In the genomic region with DNA sequence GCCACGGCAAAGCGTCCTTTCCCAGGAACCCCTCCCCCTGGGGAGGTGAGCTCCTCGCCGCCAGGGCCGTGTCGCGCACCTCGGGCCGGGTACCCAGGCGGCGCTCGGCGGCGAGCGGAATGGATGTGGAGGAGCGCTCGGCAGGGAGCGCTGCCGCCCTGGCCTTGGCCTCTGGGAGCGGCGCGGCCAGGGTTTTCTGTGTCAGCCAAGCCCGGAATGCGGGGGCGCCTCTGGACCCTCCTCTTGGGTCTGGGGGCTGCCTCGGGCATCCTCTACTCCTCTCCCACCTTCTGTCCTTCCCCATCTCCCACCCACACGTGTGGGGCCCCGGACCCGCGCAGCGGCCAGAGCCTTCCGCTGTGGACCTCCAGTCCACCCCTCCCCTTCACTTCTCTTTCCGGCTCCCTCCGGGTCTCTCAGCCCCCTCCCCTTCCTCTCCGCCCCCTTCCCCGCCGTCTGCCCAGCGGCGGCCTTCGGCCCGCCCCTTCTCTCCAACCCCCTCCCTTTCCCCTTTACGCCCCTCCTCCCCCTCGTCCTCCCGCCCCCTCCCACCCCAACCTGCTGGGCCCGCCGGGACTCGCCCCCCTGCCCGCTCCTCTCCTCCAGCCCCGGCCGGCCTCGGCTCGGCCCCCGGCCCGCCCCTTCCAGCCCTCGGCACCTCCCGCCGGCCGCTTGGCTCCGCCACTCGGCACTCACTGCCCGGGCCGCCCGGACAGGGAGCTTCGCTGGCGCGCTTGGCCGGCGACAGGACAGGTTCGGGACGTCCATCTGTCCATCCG, we compare ENCODE assay signal across 1 cellular context.
TF ChIP-seq lines count a peak whose summit lies in the region.

A gene (plus strand): TSS at position 684 of the 779 bp plus-strand sequence. CDS start 129 bp downstream, outside the sequence.

TF ChIP-seq in K562, 482 proteins besides CTCF, POLR2A, EP300 and RAD21 (continued from another document and continues in another):
- TF ChIP-seq, protein P1, sequence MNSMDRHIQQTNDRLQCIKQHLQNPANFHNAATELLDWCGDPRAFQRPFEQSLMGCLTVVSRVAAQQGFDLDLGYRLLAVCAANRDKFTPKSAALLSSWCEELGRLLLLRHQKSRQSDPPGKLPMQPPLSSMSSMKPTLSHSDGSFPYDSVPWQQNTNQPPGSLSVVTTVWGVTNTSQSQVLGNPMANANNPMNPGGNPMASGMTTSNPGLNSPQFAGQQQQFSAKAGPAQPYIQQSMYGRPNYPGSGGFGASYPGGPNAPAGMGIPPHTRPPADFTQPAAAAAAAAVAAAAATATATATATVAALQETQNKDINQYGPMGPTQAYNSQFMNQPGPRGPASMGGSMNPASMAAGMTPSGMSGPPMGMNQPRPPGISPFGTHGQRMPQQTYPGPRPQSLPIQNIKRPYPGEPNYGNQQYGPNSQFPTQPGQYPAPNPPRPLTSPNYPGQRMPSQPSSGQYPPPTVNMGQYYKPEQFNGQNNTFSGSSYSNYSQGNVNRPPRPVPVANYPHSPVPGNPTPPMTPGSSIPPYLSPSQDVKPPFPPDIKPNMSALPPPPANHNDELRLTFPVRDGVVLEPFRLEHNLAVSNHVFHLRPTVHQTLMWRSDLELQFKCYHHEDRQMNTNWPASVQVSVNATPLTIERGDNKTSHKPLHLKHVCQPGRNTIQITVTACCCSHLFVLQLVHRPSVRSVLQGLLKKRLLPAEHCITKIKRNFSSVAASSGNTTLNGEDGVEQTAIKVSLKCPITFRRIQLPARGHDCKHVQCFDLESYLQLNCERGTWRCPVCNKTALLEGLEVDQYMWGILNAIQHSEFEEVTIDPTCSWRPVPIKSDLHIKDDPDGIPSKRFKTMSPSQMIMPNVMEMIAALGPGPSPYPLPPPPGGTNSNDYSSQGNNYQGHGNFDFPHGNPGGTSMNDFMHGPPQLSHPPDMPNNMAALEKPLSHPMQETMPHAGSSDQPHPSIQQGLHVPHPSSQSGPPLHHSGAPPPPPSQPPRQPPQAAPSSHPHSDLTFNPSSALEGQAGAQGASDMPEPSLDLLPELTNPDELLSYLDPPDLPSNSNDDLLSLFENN (IDR thresholded peaks at IDR 0.05; ENCODE audit: low read depth in 2 of 2, low read length in 2 of 2): no peak
- TF ChIP-seq SREBF2 (CRISPR knock-in tag; IDR thresholded peaks at IDR 0.05) (no peak), PTRF (tag; IDR thresholded peaks at IDR 0.05) (no peak), ZNF785 (CRISPR knock-in tag; IDR thresholded peaks at IDR 0.05) (no peak), RBM39 (optimal IDR thresholded peaks at IDR 0.05; ENCODE audit: low read depth, low read length) (no peak), TAL1 (IDR thresholded peaks at IDR 0.05) (no peak), PHF21A (IDR thresholded peaks at IDR 0.05; ENCODE audit: borderline replicate concordance, low read depth) (no peak), RHOXF2B (CRISPR knock-in tag; conservative IDR thresholded peaks at IDR 0.05) (no peak), SMAD1 (IDR thresholded peaks at IDR 0.05; ENCODE audit: low read depth, low read length, partially characterized antibody) (no peak), CBFA2T2 (conservative IDR thresholded peaks at IDR 0.05) (no peak), PML (IDR thresholded peaks at IDR 0.05; ENCODE audit: low read length) (no peak), ILK (tag; IDR thresholded peaks at IDR 0.05; ENCODE audit: borderline replicate concordance, low read depth) (no peak), EZH2 (IDR thresholded peaks at IDR 0.05; ENCODE audit: borderline replicate concordance, low read depth, low read length) (no peak), POLR3G (IDR thresholded peaks at IDR 0.05; ENCODE audit: extremely low read depth, insufficient read length, insufficient replicate concordance) (no peak), ETS2 (tag; IDR thresholded peaks at IDR 0.05; ENCODE audit: borderline replicate concordance, poor library complexity, severe bottlenecking) (no peak)
- TF ChIP-seq, protein P2, sequence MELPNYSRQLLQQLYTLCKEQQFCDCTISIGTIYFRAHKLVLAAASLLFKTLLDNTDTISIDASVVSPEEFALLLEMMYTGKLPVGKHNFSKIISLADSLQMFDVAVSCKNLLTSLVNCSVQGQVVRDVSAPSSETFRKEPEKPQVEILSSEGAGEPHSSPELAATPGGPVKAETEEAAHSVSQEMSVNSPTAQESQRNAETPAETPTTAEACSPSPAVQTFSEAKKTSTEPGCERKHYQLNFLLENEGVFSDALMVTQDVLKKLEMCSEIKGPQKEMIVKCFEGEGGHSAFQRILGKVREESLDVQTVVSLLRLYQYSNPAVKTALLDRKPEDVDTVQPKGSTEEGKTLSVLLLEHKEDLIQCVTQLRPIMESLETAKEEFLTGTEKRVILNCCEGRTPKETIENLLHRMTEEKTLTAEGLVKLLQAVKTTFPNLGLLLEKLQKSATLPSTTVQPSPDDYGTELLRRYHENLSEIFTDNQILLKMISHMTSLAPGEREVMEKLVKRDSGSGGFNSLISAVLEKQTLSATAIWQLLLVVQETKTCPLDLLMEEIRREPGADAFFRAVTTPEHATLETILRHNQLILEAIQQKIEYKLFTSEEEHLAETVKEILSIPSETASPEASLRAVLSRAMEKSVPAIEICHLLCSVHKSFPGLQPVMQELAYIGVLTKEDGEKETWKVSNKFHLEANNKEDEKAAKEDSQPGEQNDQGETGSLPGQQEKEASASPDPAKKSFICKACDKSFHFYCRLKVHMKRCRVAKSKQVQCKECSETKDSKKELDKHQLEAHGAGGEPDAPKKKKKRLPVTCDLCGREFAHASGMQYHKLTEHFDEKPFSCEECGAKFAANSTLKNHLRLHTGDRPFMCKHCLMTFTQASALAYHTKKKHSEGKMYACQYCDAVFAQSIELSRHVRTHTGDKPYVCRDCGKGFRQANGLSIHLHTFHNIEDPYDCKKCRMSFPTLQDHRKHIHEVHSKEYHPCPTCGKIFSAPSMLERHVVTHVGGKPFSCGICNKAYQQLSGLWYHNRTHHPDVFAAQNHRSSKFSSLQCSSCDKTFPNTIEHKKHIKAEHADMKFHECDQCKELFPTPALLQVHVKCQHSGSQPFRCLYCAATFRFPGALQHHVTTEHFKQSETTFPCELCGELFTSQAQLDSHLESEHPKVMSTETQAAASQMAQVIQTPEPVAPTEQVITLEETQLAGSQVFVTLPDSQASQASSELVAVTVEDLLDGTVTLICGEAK (IDR thresholded peaks at IDR 0.05): peak; percentile 25; the same call in 1 of the 2 replicates
- TF ChIP-seq, protein P2 (CRISPR knock-in tag; IDR thresholded peaks at IDR 0.05): no peak
- TF ChIP-seq, protein P3, sequence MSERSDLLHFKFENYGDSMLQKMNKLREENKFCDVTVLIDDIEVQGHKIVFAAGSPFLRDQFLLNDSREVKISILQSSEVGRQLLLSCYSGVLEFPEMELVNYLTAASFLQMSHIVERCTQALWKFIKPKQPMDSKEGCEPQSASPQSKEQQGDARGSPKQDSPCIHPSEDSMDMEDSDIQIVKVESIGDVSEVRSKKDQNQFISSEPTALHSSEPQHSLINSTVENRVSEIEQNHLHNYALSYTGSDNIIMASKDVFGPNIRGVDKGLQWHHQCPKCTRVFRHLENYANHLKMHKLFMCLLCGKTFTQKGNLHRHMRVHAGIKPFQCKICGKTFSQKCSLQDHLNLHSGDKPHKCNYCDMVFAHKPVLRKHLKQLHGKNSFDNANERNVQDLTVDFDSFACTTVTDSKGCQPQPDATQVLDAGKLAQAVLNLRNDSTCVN (CRISPR knock-in tag; IDR thresholded peaks at IDR 0.05): no peak
- TF ChIP-seq, protein P4, sequence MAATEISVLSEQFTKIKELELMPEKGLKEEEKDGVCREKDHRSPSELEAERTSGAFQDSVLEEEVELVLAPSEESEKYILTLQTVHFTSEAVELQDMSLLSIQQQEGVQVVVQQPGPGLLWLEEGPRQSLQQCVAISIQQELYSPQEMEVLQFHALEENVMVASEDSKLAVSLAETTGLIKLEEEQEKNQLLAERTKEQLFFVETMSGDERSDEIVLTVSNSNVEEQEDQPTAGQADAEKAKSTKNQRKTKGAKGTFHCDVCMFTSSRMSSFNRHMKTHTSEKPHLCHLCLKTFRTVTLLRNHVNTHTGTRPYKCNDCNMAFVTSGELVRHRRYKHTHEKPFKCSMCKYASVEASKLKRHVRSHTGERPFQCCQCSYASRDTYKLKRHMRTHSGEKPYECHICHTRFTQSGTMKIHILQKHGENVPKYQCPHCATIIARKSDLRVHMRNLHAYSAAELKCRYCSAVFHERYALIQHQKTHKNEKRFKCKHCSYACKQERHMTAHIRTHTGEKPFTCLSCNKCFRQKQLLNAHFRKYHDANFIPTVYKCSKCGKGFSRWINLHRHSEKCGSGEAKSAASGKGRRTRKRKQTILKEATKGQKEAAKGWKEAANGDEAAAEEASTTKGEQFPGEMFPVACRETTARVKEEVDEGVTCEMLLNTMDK (IDR thresholded peaks at IDR 0.05; ENCODE audit: borderline replicate concordance, insufficient read depth, low read depth, low read length, poor library complexity, severe bottlenecking): peak; percentile 45
- TF ChIP-seq, protein P5, sequence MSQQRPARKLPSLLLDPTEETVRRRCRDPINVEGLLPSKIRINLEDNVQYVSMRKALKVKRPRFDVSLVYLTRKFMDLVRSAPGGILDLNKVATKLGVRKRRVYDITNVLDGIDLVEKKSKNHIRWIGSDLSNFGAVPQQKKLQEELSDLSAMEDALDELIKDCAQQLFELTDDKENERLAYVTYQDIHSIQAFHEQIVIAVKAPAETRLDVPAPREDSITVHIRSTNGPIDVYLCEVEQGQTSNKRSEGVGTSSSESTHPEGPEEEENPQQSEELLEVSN (IDR thresholded peaks at IDR 0.05; ENCODE audit: borderline replicate concordance in 1 of 2, extremely low read depth in 1 of 2, insufficient read depth in 1 of 2, insufficient read length in 1 of 2, low read depth in 1 of 2, low read length in 1 of 2, poor library complexity in 1 of 2, severe bottlenecking in 1 of 2): peak in 1 of 2 experiments; percentile 24
- TF ChIP-seq, protein P6, sequence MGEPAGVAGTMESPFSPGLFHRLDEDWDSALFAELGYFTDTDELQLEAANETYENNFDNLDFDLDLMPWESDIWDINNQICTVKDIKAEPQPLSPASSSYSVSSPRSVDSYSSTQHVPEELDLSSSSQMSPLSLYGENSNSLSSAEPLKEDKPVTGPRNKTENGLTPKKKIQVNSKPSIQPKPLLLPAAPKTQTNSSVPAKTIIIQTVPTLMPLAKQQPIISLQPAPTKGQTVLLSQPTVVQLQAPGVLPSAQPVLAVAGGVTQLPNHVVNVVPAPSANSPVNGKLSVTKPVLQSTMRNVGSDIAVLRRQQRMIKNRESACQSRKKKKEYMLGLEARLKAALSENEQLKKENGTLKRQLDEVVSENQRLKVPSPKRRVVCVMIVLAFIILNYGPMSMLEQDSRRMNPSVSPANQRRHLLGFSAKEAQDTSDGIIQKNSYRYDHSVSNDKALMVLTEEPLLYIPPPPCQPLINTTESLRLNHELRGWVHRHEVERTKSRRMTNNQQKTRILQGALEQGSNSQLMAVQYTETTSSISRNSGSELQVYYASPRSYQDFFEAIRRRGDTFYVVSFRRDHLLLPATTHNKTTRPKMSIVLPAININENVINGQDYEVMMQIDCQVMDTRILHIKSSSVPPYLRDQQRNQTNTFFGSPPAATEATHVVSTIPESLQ (CRISPR knock-in tag; IDR thresholded peaks at IDR 0.05): no peak
- TF ChIP-seq, protein P7, sequence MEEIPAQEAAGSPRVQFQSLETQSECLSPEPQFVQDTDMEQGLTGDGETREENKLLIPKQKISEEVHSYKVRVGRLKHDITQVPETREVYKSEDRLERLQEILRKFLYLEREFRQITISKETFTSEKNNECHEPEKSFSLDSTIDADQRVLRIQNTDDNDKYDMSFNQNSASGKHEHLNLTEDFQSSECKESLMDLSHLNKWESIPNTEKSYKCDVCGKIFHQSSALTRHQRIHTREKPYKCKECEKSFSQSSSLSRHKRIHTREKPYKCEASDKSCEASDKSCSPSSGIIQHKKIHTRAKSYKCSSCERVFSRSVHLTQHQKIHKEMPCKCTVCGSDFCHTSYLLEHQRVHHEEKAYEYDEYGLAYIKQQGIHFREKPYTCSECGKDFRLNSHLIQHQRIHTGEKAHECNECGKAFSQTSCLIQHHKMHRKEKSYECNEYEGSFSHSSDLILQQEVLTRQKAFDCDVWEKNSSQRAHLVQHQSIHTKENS (CRISPR knock-in tag; IDR thresholded peaks at IDR 0.05): no peak
